In the genomic region with DNA sequence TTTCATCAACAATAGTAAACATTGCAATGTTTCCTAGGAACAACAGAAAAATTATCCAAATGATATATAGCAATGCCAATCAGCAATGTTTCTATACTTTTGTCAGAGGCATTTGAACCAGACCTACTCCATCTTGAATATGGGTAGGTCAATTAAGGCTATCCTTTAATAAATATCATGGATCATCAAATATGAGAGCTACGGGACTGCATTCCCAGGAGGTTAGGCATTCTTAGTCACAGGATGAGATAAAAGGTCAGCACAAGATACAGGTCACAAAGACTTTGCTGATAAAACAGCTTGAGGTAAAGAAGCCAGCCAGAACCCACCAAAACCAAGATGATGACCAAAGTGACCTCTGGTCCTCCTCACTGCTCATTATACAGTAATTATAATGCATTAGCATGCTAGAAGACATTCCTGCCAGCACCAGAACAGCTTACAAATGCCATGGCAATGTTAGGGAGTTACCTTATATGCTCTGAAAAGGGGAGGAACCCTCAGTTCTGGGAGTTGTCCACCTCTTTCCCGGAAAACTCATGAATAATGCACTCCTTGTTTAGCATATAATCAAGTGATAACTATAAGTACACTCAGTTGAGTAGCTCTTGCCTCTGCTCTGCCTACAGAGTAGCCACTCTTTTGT, we compare ENCODE assay signal across 13 cellular contexts. TPM values are rescaled to one million over a fixed set of nuclear protein-coding genes. Genes with fewer than 3 reads are reported as not detected.
DNase-seq lines count a peak whose midpoint lies in the region; ATAC-seq, FAIRE-seq and TF ChIP-seq lines count a peak whose summit lies in the region.
"Had no signal": no experiment of that assay in that cellular context is flagged by ENCODE, and none has a peak within 500 bp of the region (broad histone marks: within the 10 kb centered on the region; RNA-seq: fewer than 3 reads in every experiment).

No MANE protein-coding gene starts in this region.

- no peaks in the 10 kb centered on the region for H3F3A ChIP-seq in PC-3 (ENCODE audit: low read length, unreplicated experiment)

- H3K27ac ChIP-seq in PC-3 (ENCODE audit: low read length) (peak overlapping the region; percentile 89), muscle layer of duodenum (ENCODE audit: low read length) (peak overlapping the region; percentile 68)

- H3K9me3 ChIP-seq in PC-3 (ENCODE audit: low read length) = no peaks in the 10 kb centered on the region
- no peaks in the 10 kb centered on the region for H3K9me3 ChIP-seq in muscle layer of duodenum (ENCODE audit: control insufficient read depth in 1 of 2, low read length in 2 of 2)

- H3K9me3 Mint-ChIP-seq in Calu3 (ENCODE audit: low read depth, unreplicated experiment) = no peaks in the 10 kb centered on the region

- H3K27me3 ChIP-seq in PC-3 (ENCODE audit: low read length) (no peaks in the 10 kb centered on the region), muscle layer of duodenum (ENCODE audit: low read depth, low read length) (no peaks in the 10 kb centered on the region)

- DNase-seq in A172 (ENCODE audit: low spot score) = peak; percentile 80
- DNase-seq in PC-3 = peak; percentile 38
- peak; percentile 61 for DNase-seq in epithelial cell of esophagus (ENCODE audit: low read depth)
- DNase-seq in GM19239 (ENCODE audit: insufficient read length, low spot score) = no peak
- no peak for DNase-seq in frontal cortex (ENCODE audit: low spot score in 2 of 2)
- no peak for DNase-seq in NCI-H187 treated with DMSO at 0.1 percent for 48 hours (lab: John Stamatoyannopoulos, UW)
- DNase-seq in Calu3 = no peak
- DNase-seq: activated CD4-positive, CD25-positive, alpha-beta regulatory T cell; activated naive CD4-positive, alpha-beta T cell treated with anti-CD3 and anti-CD28 coated beads, Interleukin-2, amount 50 U/mL, for 16 hours; GF-D8; NCI-H1694 treated with DMSO at 0.1 percent for 48 hours; substantia nigra had no signal

- BruUV-seq in PC-3 (replicated peaks; lab: Mats Ljungman, UMichigan) (TSS peak; percentile 80), Calu3 (replicated peaks; lab: Mats Ljungman, UMichigan) (no TSS peak)

- H3K79me2 ChIP-seq in PC-3 (ENCODE audit: low read length) = no peaks in the 10 kb centered on the region

- H3K4me3 ChIP-seq in PC-3 (ENCODE audit: low read length) (no peak overlapping the region), epithelial cell of esophagus (ENCODE audit: low read length) (no peak overlapping the region), muscle layer of duodenum (ENCODE audit: low read depth in 1 of 2, low read length in 2 of 2) (no peak overlapping the region)

- POLR2A ChIA-PET in PC-3 (lab: Charles Lee; ENCODE audit: unreplicated experiment) = interaction anchor here (0.5 to 1.2 kb wide), 6 partner anchors 8 to 326 kb away, joined by 3 to 6 read pairs (median 4); no protein-coding TSS in a partner anchor

- H3K36me3 ChIP-seq in PC-3 (ENCODE audit: low read depth, low read length) (no peaks in the 10 kb centered on the region), muscle layer of duodenum (ENCODE audit: control insufficient read depth in 1 of 2, insufficient read depth in 2 of 2, low read length in 2 of 2) (no peaks in the 10 kb centered on the region)

- no peaks in the 10 kb centered on the region for H4K20me1 ChIP-seq in PC-3 (ENCODE audit: low read length)

- peak overlapping the region; percentile 43 for H3K4me2 ChIP-seq in PC-3 (ENCODE audit: low read length)

- H3K9me2 ChIP-seq in PC-3 (replicated peaks; ENCODE audit: low read length) = no peaks in the 10 kb centered on the region

- FAIRE-seq in GM19239 (lab: Jason Lieb, UNC) (no peak), frontal cortex (lab: Jason Lieb, UNC) (no peak)

- H3K4me3 Mint-ChIP-seq in Calu3 (ENCODE audit: low read depth, unreplicated experiment) = no peak overlapping the region

- H2AFZ ChIP-seq in PC-3 (ENCODE audit: low read length) = no peak overlapping the region

- no peaks in the 10 kb centered on the region for H3K27me3 Mint-ChIP-seq in Calu3 (ENCODE audit: unreplicated experiment)

- no peaks in the 10 kb centered on the region for H3K36me3 Mint-ChIP-seq in Calu3 (ENCODE audit: insufficient read depth, unreplicated experiment)

- no peak overlapping the region for H3K9ac ChIP-seq in PC-3 (ENCODE audit: low read length)

- H3K27ac Mint-ChIP-seq in Calu3 (ENCODE audit: unreplicated experiment) = no peak overlapping the region

- CTCF ChIA-PET in PC-3 (lab: Charles Lee) = interaction anchor here (0.5 to 0.6 kb wide), 2 partner anchors 11 to 74 kb away, joined by 4 to 5 read pairs; no protein-coding TSS in a partner anchor
- CTCF ChIA-PET in Calu3 (lab: Charles Lee) = interaction anchor here (1.0 to 1.3 kb wide), 3 partner anchors 10 to 27 kb away, joined by 3 read pairs; no protein-coding TSS in a partner anchor

- ATAC-seq in PC-3 = peak; percentile 21

- TF ChIP-seq CTCF in PC-3 (conservative IDR thresholded peaks at IDR 0.05; ENCODE audit: low read depth, low read length) (no peak), epithelial cell of esophagus (IDR thresholded peaks at IDR 0.05; ENCODE audit: insufficient read depth, low read depth, low read length, missing control alignments) (no peak), Calu3 (IDR thresholded peaks at IDR 0.05; ENCODE audit: unreplicated experiment) (no peak)

- H3K4me1 Mint-ChIP-seq in Calu3 (ENCODE audit: low read depth, unreplicated experiment) = peaks cover 52% of the 10 kb centered on the region

- intact Hi-C loops in PC-3 (cut with micrococcal nuclease) = loop anchor here (10.0 kb wide), 1 partner anchor 45 kb away; no protein-coding TSS in a partner anchor
- intact Hi-C loops in Calu3 (cut with micrococcal nuclease; ENCODE audit: unreplicated experiment) = no loop called here

- peaks cover 72% of the 10 kb centered on the region for H3K4me1 ChIP-seq in PC-3 (ENCODE audit: insufficient read depth, low read length)
- peaks cover 19 to 23% of the 10 kb centered on the region in 2 donors for H3K4me1 ChIP-seq in muscle layer of duodenum (ENCODE audit: control insufficient read depth in 1 of 2, insufficient read depth in 2 of 2, low read length in 2 of 2)

RNA-seq across cellular contexts. Expression of a gene that starts 8.6 kb away (rescaled TPM):
- 121 and 141 TPM in 2 replicates for total RNA-seq in A172 (2014; rRNA removed; shearing (Covaris generic))
- total RNA-seq in PC-3 (2014; rRNA removed) (119 and 140 TPM in 2 replicates), frontal cortex (14.3 TPM), Calu3 (2022) (53.1 and 60.9 TPM in 2 replicates)

RNA-seq across cellular contexts. Expression of a gene that starts 19.8 kb away (rescaled TPM):
- total RNA-seq in A172 (2014; rRNA removed; shearing (Covaris generic)) = 61.6 and 74.5 TPM in 2 replicates
- total RNA-seq in PC-3 (2014; rRNA removed) = 21.5 and 26.8 TPM in 2 replicates
- total RNA-seq in frontal cortex = 6.1 TPM
- 11.5 and 12.0 TPM in 2 replicates for total RNA-seq in Calu3 (2022)

Comparison
In these comparisons a context has a peak if more than half of its experiments do, and no peak if none do; other contexts are left out.
1. DNase-seq: peak in A172 (single experiment), PC-3 (single experiment) and epithelial cell of esophagus (single experiment); none in GM19239 (single experiment), frontal cortex (0 of 2), NCI-H187 treated with DMSO at 0.1 percent for 48 hours (single experiment) and Calu3 (single experiment).